22 cellular contexts compared by ENCODE assay signal in genomic region chr5:9927521-9927997, GRCh38.
A peak's percentile ranks its signal among the peaks of the same experiment; 100 is the strongest.
DNase-seq lines count a peak whose midpoint lies in the region; ATAC-seq, FAIRE-seq and TF ChIP-seq lines count a peak whose summit lies in the region.
"Had no signal": no experiment of that assay in that cellular context is flagged by ENCODE, and none has a peak within 500 bp of the region (broad histone marks: within the 10 kb centered on the region; RNA-seq: fewer than 3 reads in every experiment).

No MANE protein-coding gene starts in this region.

- H2AK9ac ChIP-seq in IMR-90 (replicated peaks; ENCODE audit: low read depth, low read length, poor library complexity): no peak overlapping the region

- no peak overlapping the region for H3K27ac Mint-ChIP-seq in naive thymus-derived CD8-positive, alpha-beta T cell
- H3K27ac Mint-ChIP-seq in activated naive CD8-positive, alpha-beta T cell treated with anti-CD3 and anti-CD28 coated beads for 36 hours: no peak overlapping the region
- H3K27ac Mint-ChIP-seq: activated CD8-positive, alpha-beta T cell treated with anti-CD3 and anti-CD28 coated beads, Interleukin-2, amount 10 ng/mL, durations not matched to agents 7 days and 5 days; activated T-helper 17 cell treated with anti-CD3 and anti-CD28 coated beads, Interleukin-2, amount 50 U/mL, for 72 hours; dendritic cell treated with granulocyte-macrophage colony-stimulating factor and Interleukin-4, amounts not matched to agents 40 ng/mL and 50 ng/mL, for 4 days; naive thymus-derived CD4-positive, alpha-beta T cell; stimulated activated naive CD8-positive, alpha-beta T cell treated with anti-CD3 and anti-CD28 coated beads, Interleukin-15, amount 100 ng/mL, for 72 hours had no signal

- CTCF ChIA-PET in IMR-90 (lab: Yijun Ruan, JAX): interaction anchor here (1.3 kb wide), 1 partner anchor 10 kb away, joined by 3 read pairs; no protein-coding TSS in a partner anchor

- no peak overlapping the region for H2AFZ ChIP-seq in IMR-90 (replicated peaks; ENCODE audit: low read length, poor library complexity)

- peak overlapping the region; percentile 72 to 86 for H4K8ac ChIP-seq in IMR-90 (ENCODE audit: low read depth in 2 of 2, low read length in 2 of 2)

- H3K4me1 Mint-ChIP-seq in naive thymus-derived CD8-positive, alpha-beta T cell: no peaks in the 10 kb centered on the region
- H3K4me1 Mint-ChIP-seq in activated naive CD8-positive, alpha-beta T cell treated with anti-CD3 and anti-CD28 coated beads for 36 hours: no peaks in the 10 kb centered on the region
- H3K4me1 Mint-ChIP-seq: activated T-helper 17 cell treated with anti-CD3 and anti-CD28 coated beads, Interleukin-2, amount 50 U/mL, for 72 hours; naive thymus-derived CD4-positive, alpha-beta T cell; stimulated activated naive CD8-positive, alpha-beta T cell treated with anti-CD3 and anti-CD28 coated beads, Interleukin-15, amount 100 ng/mL, for 72 hours had no signal

- H3K27ac ChIP-seq in IMR-90 (ENCODE audit: insufficient read depth, low read length): peak overlapping the region; percentile 56
- no peak overlapping the region for H3K27ac ChIP-seq in left lung
- H3K27ac ChIP-seq: esophagus squamous epithelium, HL-60, left ventricle myocardium inferior, psoas muscle, vagina had no signal

- no peaks in the 10 kb centered on the region for H4K20me1 ChIP-seq in IMR-90 (ENCODE audit: insufficient read depth, low read length)

- H2BK20ac ChIP-seq in IMR-90 (ENCODE audit: low read depth, low read length): peak overlapping the region; percentile 78; the same call in 1 of the 2 replicates

- H2BK5ac ChIP-seq in IMR-90 (ENCODE audit: low read depth, low read length, poor library complexity, severe bottlenecking): peak overlapping the region; percentile 75

- H3K9me3 ChIP-seq in IMR-90 (ENCODE audit: control insufficient read depth, insufficient read depth, low read length): no peaks in the 10 kb centered on the region
- H3K9me3 ChIP-seq in left lung: peaks cover 0 to 22% of the 10 kb centered on the region in 2 donors

- BruUV-seq in IMR-90 (replicated peaks; lab: Mats Ljungman, UMichigan): no TSS peak

- H3K9me1 ChIP-seq in IMR-90 (ENCODE audit: insufficient read depth, low read length): peaks cover 15% of the 10 kb centered on the region

- H3K36me3 ChIP-seq in IMR-90 (ENCODE audit: control insufficient read depth, insufficient read depth, low read length): no peaks in the 10 kb centered on the region
- no peaks in the 10 kb centered on the region for H3K36me3 ChIP-seq in bronchial epithelial cell (ENCODE audit: control insufficient read depth, insufficient read depth, low read length)
- no peaks in the 10 kb centered on the region for H3K36me3 ChIP-seq in left lung
- H3K36me3 ChIP-seq: esophagus squamous epithelium, left ventricle myocardium inferior, vagina had no signal

- H3K4me3 Mint-ChIP-seq in naive thymus-derived CD8-positive, alpha-beta T cell: no peak overlapping the region
- no peak overlapping the region for H3K4me3 Mint-ChIP-seq in activated naive CD8-positive, alpha-beta T cell treated with anti-CD3 and anti-CD28 coated beads for 36 hours
- H3K4me3 Mint-ChIP-seq: activated CD8-positive, alpha-beta T cell treated with anti-CD3 and anti-CD28 coated beads, Interleukin-2, amount 10 ng/mL, durations not matched to agents 7 days and 5 days; activated T-helper 17 cell treated with anti-CD3 and anti-CD28 coated beads, Interleukin-2, amount 50 U/mL, for 72 hours; dendritic cell treated with granulocyte-macrophage colony-stimulating factor and Interleukin-4, amounts not matched to agents 40 ng/mL and 50 ng/mL, for 4 days; naive thymus-derived CD4-positive, alpha-beta T cell; stimulated activated naive CD8-positive, alpha-beta T cell treated with anti-CD3 and anti-CD28 coated beads, Interleukin-15, amount 100 ng/mL, for 72 hours had no signal

- H3K27me3 ChIP-seq in IMR-90 (ENCODE audit: control insufficient read depth, insufficient read depth, low read length) (no peaks in the 10 kb centered on the region), bronchial epithelial cell (ENCODE audit: control insufficient read depth, insufficient read depth, low read length) (no peaks in the 10 kb centered on the region), left lung (no peaks in the 10 kb centered on the region)
- H3K27me3 ChIP-seq: vagina had no signal

- peak overlapping the region; percentile 39; the same call in 1 of the 2 replicates for H3K23ac ChIP-seq in IMR-90 (ENCODE audit: low read depth, low read length)

- H2AK5ac ChIP-seq in IMR-90 (ENCODE audit: low read depth, low read length): peak overlapping the region; percentile 69; the same call in 1 of the 2 replicates

- ATAC-seq in IMR-90 (ENCODE audit: low read depth): peak; percentile 41
- ATAC-seq in left lung: peak; percentile 17
- no peak for ATAC-seq in naive thymus-derived CD8-positive, alpha-beta T cell
- ATAC-seq: activated CD8-positive, alpha-beta T cell treated with anti-CD3 and anti-CD28 coated beads, Interleukin-2, amount 10 ng/mL, durations not matched to agents 7 days and 5 days; activated T-helper 17 cell treated with anti-CD3 and anti-CD28 coated beads, Interleukin-2, amount 50 U/mL, for 72 hours; naive thymus-derived CD4-positive, alpha-beta T cell; psoas muscle; stimulated activated naive CD8-positive, alpha-beta T cell treated with anti-CD3 and anti-CD28 coated beads, Interleukin-15, amount 100 ng/mL, for 72 hours had no signal

- H3K4me3 ChIP-seq in IMR-90 (ENCODE audit: insufficient read depth, low read depth, low read length) (no peak overlapping the region), bronchial epithelial cell (ENCODE audit: low read depth, low read length) (no peak overlapping the region), left lung (no peak overlapping the region)
- H3K4me3 ChIP-seq: esophagus squamous epithelium, left ventricle myocardium inferior, psoas muscle, vagina had no signal

- TF ChIP-seq POLR2A in IMR-90 (IDR thresholded peaks at IDR 0.05; ENCODE audit: low read depth, low read length): no peak

- peak overlapping the region; percentile 69; the same call in 2 of the 3 replicates for H2BK15ac ChIP-seq in IMR-90 (ENCODE audit: low read depth, low read length)

- TF ChIP-seq CTCF in IMR-90 (conservative IDR thresholded peaks at IDR 0.05; ENCODE audit: low read depth, low read length) (no peak), bronchial epithelial cell (IDR thresholded peaks at IDR 0.05; ENCODE audit: insufficient read depth, low read length, severe bottlenecking) (no peak), left lung (IDR thresholded peaks at IDR 0.05) (no peak)

- H3K56ac ChIP-seq in IMR-90 (ENCODE audit: extremely low read depth, insufficient read depth, low read length): no peak overlapping the region

- H3K4ac ChIP-seq in IMR-90 (ENCODE audit: low read depth, low read length): peak overlapping the region; percentile 68

- intact Hi-C loops in IMR-90 (cut with micrococcal nuclease) (loop anchor here (10.0 kb wide), 1 partner anchor 383 kb away; the partner anchor contains the start of gene SEMA5A), left lung (cut with DNase I) (no loop called here), head of caudate nucleus (cut with DNase I) (no loop called here)

- H3K79me1 ChIP-seq in IMR-90 (ENCODE audit: low read depth in 1 of 2, low read length in 2 of 2): no peaks in the 10 kb centered on the region

- no peak overlapping the region; the same call in 1 of the 2 replicates for H3K9ac ChIP-seq in IMR-90 (ENCODE audit: low read depth, low read length)

- peak overlapping the region; percentile 69; the same call in 1 of the 2 replicates for H3K18ac ChIP-seq in IMR-90 (ENCODE audit: low read depth, low read length)

- H3K36me3 Mint-ChIP-seq in naive thymus-derived CD8-positive, alpha-beta T cell: peaks cover 0 to 5% (median 0%) of the 10 kb centered on the region in 3 donors
- H3K36me3 Mint-ChIP-seq in activated naive CD8-positive, alpha-beta T cell treated with anti-CD3 and anti-CD28 coated beads for 36 hours: peaks cover 2% of the 10 kb centered on the region

- 62% methylated on average over 4 of the region's 4 CpGs; no CpG with 5 or more reads in 1 of the 2 experiments for WGBS in IMR-90 (ENCODE audit: extremely low coverage in 2 of 2, insufficient read length in 1 of 2), 2 experiments

- peaks cover 0 to 35% (median 17%) of the 10 kb centered on the region in 9 donors for H3K9me3 Mint-ChIP-seq in naive thymus-derived CD8-positive, alpha-beta T cell
- H3K9me3 Mint-ChIP-seq in activated naive CD8-positive, alpha-beta T cell treated with anti-CD3 and anti-CD28 coated beads for 36 hours: peaks cover 13% of the 10 kb centered on the region

- TF ChIP-seq RAD21 in IMR-90 (IDR thresholded peaks at IDR 0.05; ENCODE audit: low read length): no peak

- peak overlapping the region; percentile 62 for H3K14ac ChIP-seq in IMR-90 (replicated peaks; ENCODE audit: low read depth, low read length)

- H3K27me3 Mint-ChIP-seq in naive thymus-derived CD8-positive, alpha-beta T cell: peaks cover 0 to 4% (median 0%) of the 10 kb centered on the region in 5 donors
- no peaks in the 10 kb centered on the region for H3K27me3 Mint-ChIP-seq in activated naive CD8-positive, alpha-beta T cell treated with anti-CD3 and anti-CD28 coated beads for 36 hours
- H3K27me3 Mint-ChIP-seq: activated T-helper 17 cell treated with anti-CD3 and anti-CD28 coated beads, Interleukin-2, amount 50 U/mL, for 72 hours; dendritic cell treated with granulocyte-macrophage colony-stimulating factor and Interleukin-4, amounts not matched to agents 40 ng/mL and 50 ng/mL, for 4 days; stimulated activated naive CD8-positive, alpha-beta T cell treated with anti-CD3 and anti-CD28 coated beads, Interleukin-15, amount 100 ng/mL, for 72 hours had no signal

- peak overlapping the region; percentile 27; the same call in 1 of the 2 replicates for H4K5ac ChIP-seq in IMR-90 (ENCODE audit: low read depth, low read length)

- dilution Hi-C loops in IMR-90 (cut with HindIII; ENCODE audit: low sequenced_read_pairs, unreplicated experiment): no loop called here

- peaks cover 10% of the 10 kb centered on the region for H3K4me1 ChIP-seq in IMR-90 (ENCODE audit: control insufficient read depth, insufficient read depth, low read length)
- no peaks in the 10 kb centered on the region for H3K4me1 ChIP-seq in left lung
- H3K4me1 ChIP-seq: left ventricle myocardium inferior, psoas muscle, vagina had no signal

- in situ Hi-C loops in IMR-90 (cut with MboI; ENCODE audit: low sequenced_read_pairs): no loop called here

- peak; percentile 7 for DNase-seq in AG08395 (ENCODE audit: low spot score)
- peak; percentile 48 for DNase-seq in IMR-90
- DNase-seq in bronchial epithelial cell (ENCODE audit: low read depth): peak; percentile 84
- no peak for DNase-seq in left lung
- no peak for DNase-seq in head of caudate nucleus
- no peak for DNase-seq in dedifferentiated amniotic fluid mesenchymal stem cell (ENCODE audit: extremely low spot score)
- no peak for DNase-seq in naive thymus-derived CD8-positive, alpha-beta T cell
- DNase-seq in activated naive CD8-positive, alpha-beta T cell treated with anti-CD3 and anti-CD28 coated beads for 36 hours: no peak
- DNase-seq: activated CD8-positive, alpha-beta T cell treated with anti-CD3 and anti-CD28 coated beads, Interleukin-2, amount 10 ng/mL, durations not matched to agents 7 days and 5 days; amygdala; esophagus squamous epithelium; Kasumi-1; left ventricle myocardium inferior; naive thymus-derived CD4-positive, alpha-beta T cell; NCI-H1436; NCI-H446 treated with DMSO at 0.1 percent for 48 hours; psoas muscle; stimulated activated naive CD8-positive, alpha-beta T cell treated with anti-CD3 and anti-CD28 coated beads, Interleukin-15, amount 100 ng/mL, for 72 hours had no signal

- no peak for FAIRE-seq in bronchial epithelial cell (lab: Jason Lieb, UNC)

- peak overlapping the region; percentile 86 for H2BK120ac ChIP-seq in IMR-90 (ENCODE audit: low read depth, low read length)

- peak overlapping the region; percentile 30 for H3K4me2 ChIP-seq in IMR-90 (ENCODE audit: low read depth, low read length)

- H4K91ac ChIP-seq in IMR-90 (ENCODE audit: insufficient read depth, low read depth, low read length): peak overlapping the region; percentile 64

- POLR2A ChIA-PET in IMR-90 (lab: Charles Lee; ENCODE audit: unreplicated experiment): no interaction called here
- POLR2A ChIA-PET in naive thymus-derived CD8-positive, alpha-beta T cell (lab: Charles Lee): no interaction called here

Comparison
In these comparisons a context has a peak if more than half of its experiments do, and no peak if none do; other contexts are left out.
1. DNase-seq: peak in AG08395 (single experiment), IMR-90 (single experiment) and bronchial epithelial cell (single experiment); none in left lung (0 of 2), head of caudate nucleus (0 of 42), dedifferentiated amniotic fluid mesenchymal stem cell (single experiment), naive thymus-derived CD8-positive, alpha-beta T cell (0 of 10) and activated naive CD8-positive, alpha-beta T cell treated with anti-CD3 and anti-CD28 coated beads for 36 hours (single experiment).
2. ATAC-seq: peak in IMR-90 (single experiment) and left lung (single experiment); none in naive thymus-derived CD8-positive, alpha-beta T cell (0 of 2).